ENCODE assay signal across 15 cellular contexts in genomic region chr4:105075045-105075444, GRCh38.
DNase-seq lines count a peak whose midpoint lies in the region; ATAC-seq, FAIRE-seq and TF ChIP-seq lines count a peak whose summit lies in the region.
"Had no signal": no experiment of that assay in that cellular context is flagged by ENCODE, and none has a peak within 500 bp of the region (broad histone marks: within the 10 kb centered on the region; RNA-seq: fewer than 3 reads in every experiment).

No MANE protein-coding gene starts in this region.

- H3K9me3 ChIP-seq in neutrophil (no peaks in the 10 kb centered on the region), HepG2 (ENCODE audit: low read length) (no peaks in the 10 kb centered on the region)
- H3K9me3 ChIP-seq: BLaER1, HAP-1 had no signal

- no peak overlapping the region for H4K5ac ChIP-seq in mesendoderm (ENCODE audit: low read length)

- TF ChIP-seq CTCF in neutrophil (IDR thresholded peaks at IDR 0.05) = no peak
- no peak for TF ChIP-seq CTCF in HepG2 (CRISPR knock-in tag; IDR thresholded peaks at IDR 0.05)

- no peak overlapping the region for H2AK5ac ChIP-seq in mesendoderm (ENCODE audit: low read length)

- no peak for TF ChIP-seq POLR2A in HepG2 (IDR thresholded peaks at IDR 0.05; ENCODE audit: insufficient read depth in 1 of 2, low read depth in 2 of 2, low read length in 2 of 2)

- POLR2A ChIA-PET in HepG2 (lab: Yijun Ruan, JAX) = no interaction called here

- H2AFZ ChIP-seq in HepG2 (ENCODE audit: low read length) = no peak overlapping the region
- H2AFZ ChIP-seq: GM23248 had no signal

- no peak overlapping the region for H2BK5ac ChIP-seq in mesendoderm (ENCODE audit: low read length)

- no CpG with 5 or more reads among the region's 2 CpGs for WGBS in mesendoderm (ENCODE audit: extremely low coverage, insufficient coverage, low lambda C conversion rate)
- 0% methylated on average over 2 of the region's 2 CpGs for WGBS in HepG2 (ENCODE audit: low lambda C conversion rate)

- no peak overlapping the region for H3K4ac ChIP-seq in mesendoderm (ENCODE audit: low read depth, low read length)

- in situ Hi-C loops in HepG2 (cut with HindIII; ENCODE audit: extremely low pct_ligation_motif_present, low pct_unique_long_range_greater_than_20kb) = no loop called here

- TF ChIP-seq RAD21 in HepG2 (CRISPR knock-in tag; IDR thresholded peaks at IDR 0.05) = no peak

- H4K20me1 ChIP-seq in HepG2 (ENCODE audit: insufficient read depth, low read length) = no peaks in the 10 kb centered on the region
- H4K20me1 ChIP-seq: BLaER1 had no signal

- no peak overlapping the region for H3K23ac ChIP-seq in mesendoderm (ENCODE audit: low read length)

- no peak overlapping the region for H3K18ac ChIP-seq in mesendoderm (ENCODE audit: low read length)

- no peak overlapping the region for H3K9ac ChIP-seq in mesendoderm (ENCODE audit: low read length)
- no peak overlapping the region for H3K9ac ChIP-seq in HepG2 (ENCODE audit: insufficient read depth, low read depth, low read length)
- H3K9ac ChIP-seq: BLaER1, GM23248 had no signal

- BruUV-seq in HepG2 (replicated peaks; lab: Mats Ljungman, UMichigan) = no TSS peak

- H3K4me1 ChIP-seq in neutrophil (ENCODE audit: control insufficient read depth in 1 of 2, insufficient read depth in 1 of 2, low read depth in 1 of 2, low read length in 1 of 2) (peaks cover 30 to 32% of the 10 kb centered on the region in 2 experiments), mesendoderm (ENCODE audit: control insufficient read depth, low read depth, low read length) (no peaks in the 10 kb centered on the region), HepG2 (ENCODE audit: insufficient read depth, low read length) (no peaks in the 10 kb centered on the region)
- H3K4me1 ChIP-seq: BLaER1 had no signal

- CTCF ChIA-PET in HepG2 (lab: Yijun Ruan, JAX; ENCODE audit: low intra/inter-chr PET ratio, low total read pairs) = no interaction called here

- H4K8ac ChIP-seq in mesendoderm (ENCODE audit: low read depth, low read length) = no peak overlapping the region

- H3K36me3 ChIP-seq in neutrophil = no peaks in the 10 kb centered on the region
- no peaks in the 10 kb centered on the region for H3K36me3 ChIP-seq in mesendoderm (ENCODE audit: control insufficient read depth, insufficient read depth, low read length)
- H3K36me3 ChIP-seq in HepG2 (replicated peaks in 1 of 2; ENCODE audit: control insufficient read depth in 1 of 2, insufficient read depth in 2 of 2, low read length in 2 of 2) = no peaks in the 10 kb centered on the region
- H3K36me3 ChIP-seq: BLaER1, HAP-1 had no signal

- DNase-seq in mesendoderm = no peak
- no peak for DNase-seq in HepG2 (ENCODE audit: low spot score)
- DNase-seq in stimulated activated CD8-positive, alpha-beta memory T cell treated with anti-CD3 and anti-CD28 coated beads, Interleukin-4, amount 100 ng/mL, for 48 hours = no peak
- DNase-seq: 8988T; CD4-positive, alpha-beta memory T cell; DMS153; DMS79; GDM1; GM23248 had no signal

- H3K27ac ChIP-seq in neutrophil (peak overlapping the region; percentile 54), mesendoderm (ENCODE audit: low read depth, low read length) (no peak overlapping the region), HepG2 (ENCODE audit: extremely low read length, insufficient read depth, low read length) (no peak overlapping the region)
- H3K27ac ChIP-seq: BLaER1, GM23248 had no signal

- H3K79me2 ChIP-seq in mesendoderm (ENCODE audit: control insufficient read depth, insufficient read depth, low read length) = no peaks in the 10 kb centered on the region
- H3K79me2 ChIP-seq in HepG2 (ENCODE audit: insufficient read depth, low read length) = no peaks in the 10 kb centered on the region

- H3K4me3 ChIP-seq in neutrophil (ENCODE audit: low read depth in 1 of 2, low read length in 1 of 2) = no peak overlapping the region
- no peak overlapping the region for H3K4me3 ChIP-seq in mesendoderm (ENCODE audit: low read length)
- no peak overlapping the region for H3K4me3 ChIP-seq in HepG2 (replicated peaks in 1 of 3; ENCODE audit: insufficient read depth in 1 of 3, low read depth in 2 of 3, low read length in 3 of 3)
- H3K4me3 ChIP-seq: BLaER1, GM23248, HAP-1 had no signal

- H3K56ac ChIP-seq in mesendoderm (ENCODE audit: low read length) = no peak overlapping the region

- H2BK120ac ChIP-seq in mesendoderm (ENCODE audit: low read depth, low read length) = no peak overlapping the region

- H3K4me2 ChIP-seq in mesendoderm (ENCODE audit: low read length) (no peak overlapping the region), HepG2 (ENCODE audit: low read depth, low read length) (no peak overlapping the region)
- H3K4me2 ChIP-seq: BLaER1 had no signal

- intact Hi-C loops in HepG2 (cut with micrococcal nuclease; ENCODE audit: unreplicated experiment) = no loop called here

- no peak for FAIRE-seq in HepG2 (lab: Jason Lieb, UNC)

- H3K27me3 ChIP-seq in neutrophil = no peaks in the 10 kb centered on the region
- H3K27me3 ChIP-seq in mesendoderm (ENCODE audit: insufficient read depth, low read length, poor library complexity) = no peaks in the 10 kb centered on the region
- H3K27me3 ChIP-seq in HepG2 (ENCODE audit: control insufficient read depth in 1 of 2, insufficient read depth in 2 of 2, low read length in 2 of 2) = 0 out of 5 replicates have a peak, but pooled peaks cover 0 to 1% of the 10 kb centered on the region in 2 experiments
- H3K27me3 ChIP-seq: BLaER1 had no signal

- TF ChIP-seq EP300 in HepG2 (IDR thresholded peaks at IDR 0.05; ENCODE audit: low read depth in 2 of 2, low read length in 2 of 2) (no peak), HepG2 (CRISPR knock-in tag; IDR thresholded peaks at IDR 0.05; ENCODE audit: borderline replicate concordance) (no peak)

- H2BK15ac ChIP-seq in mesendoderm (replicated peaks; ENCODE audit: low read depth) = no peak overlapping the region

- ATAC-seq in GM18868 (IDR thresholded peaks at IDR 0.05; ENCODE audit: unreplicated experiment) (peak; percentile 70), HG02610 (IDR thresholded peaks at IDR 0.05; ENCODE audit: unreplicated experiment) (peak; percentile 53), HG02885 (IDR thresholded peaks at IDR 0.05; ENCODE audit: poor library complexity, unreplicated experiment) (peak; percentile 58), HepG2 (no peak)

- no peaks in the 10 kb centered on the region for H3K79me1 ChIP-seq in mesendoderm (ENCODE audit: low read length)

TF ChIP-seq in HepG2, 621 proteins besides CTCF, POLR2A, EP300 and RAD21 (continues in another document):
- no peak for TF ChIP-seq SIN3A (IDR thresholded peaks at IDR 0.05; ENCODE audit: borderline replicate concordance, low read depth, low read length)
- no peak for TF ChIP-seq FUBP1 (CRISPR knock-in tag; IDR thresholded peaks at IDR 0.05; ENCODE audit: borderline replicate concordance)
- no peak for TF ChIP-seq AGO2 (optimal IDR thresholded peaks at IDR 0.05; ENCODE audit: low read depth, low read length)
- TF ChIP-seq ZNF574 (CRISPR knock-in tag; IDR thresholded peaks at IDR 0.05) = no peak
- no peak for TF ChIP-seq ESRRA (CRISPR knock-in tag; IDR thresholded peaks at IDR 0.05; ENCODE audit: low read depth)
- TF ChIP-seq KDM5A (IDR thresholded peaks at IDR 0.05; ENCODE audit: borderline replicate concordance, low read length) = no peak
- no peak for TF ChIP-seq SMAD1 (CRISPR knock-in tag; IDR thresholded peaks at IDR 0.05; ENCODE audit: borderline replicate concordance, low read depth)
- TF ChIP-seq HMGXB4 (CRISPR knock-in tag; IDR thresholded peaks at IDR 0.05; ENCODE audit: borderline replicate concordance in 1 of 2, low read depth in 1 of 2) = no peak
